In genomic region chr22:39214383-39215069, GRCh38 we compare ENCODE assay signal across 7 cellular contexts. TPM values are rescaled to one million over a fixed set of nuclear protein-coding genes. Genes with fewer than 3 reads are reported as not detected.
A peak's percentile ranks its signal among the peaks of the same experiment; 100 is the strongest.
DNase-seq lines count a peak whose midpoint lies in the region; ATAC-seq and TF ChIP-seq lines count a peak whose summit lies in the region.

No MANE protein-coding gene starts in this region.

- H3K9me2 ChIP-seq in GM23248 (ENCODE audit: insufficient read depth): no peaks in the 10 kb centered on the region

- 73 to 74% methylated on average over 8 of the region's 8 CpGs for WGBS in GM23248 (ENCODE audit: low coverage in 1 of 2, low lambda C conversion rate in 2 of 2, missing lambda C conversion rate in 2 of 2), 2 experiments
- WGBS in prostate gland: 33% methylated on average over 8 of the region's 8 CpGs

- intact Hi-C loops in prostate gland (cut with DNase I): no loop called here

- H3K27ac ChIP-seq in GM23248 (no peak overlapping the region), fibroblast of lung (ENCODE audit: insufficient read depth, low read length) (no peak overlapping the region), prostate gland (peak overlapping the region; percentile 36 to 41)

- no peak for TF ChIP-seq CTCF in fibroblast of lung (conservative IDR thresholded peaks at IDR 0.05 in 1 of 2, IDR thresholded peaks at IDR 0.05 in 1 of 2; ENCODE audit: low read depth in 1 of 2, low read length in 2 of 2)
- TF ChIP-seq CTCF in prostate gland (IDR thresholded peaks at IDR 0.05): no peak

- H3K9me3 ChIP-seq in GM23248 (ENCODE audit: low read depth) (no peaks in the 10 kb centered on the region), fibroblast of lung (ENCODE audit: control insufficient read depth, insufficient read depth, low read depth, low read length) (no peaks in the 10 kb centered on the region), prostate gland (no peaks in the 10 kb centered on the region)

- no peak overlapping the region for H3K4me2 ChIP-seq in GM23248 (ENCODE audit: unreplicated experiment)
- peak overlapping the region; percentile 25 for H3K4me2 ChIP-seq in fibroblast of lung (ENCODE audit: extremely low read depth, insufficient read depth, low read length)

- no peaks in the 10 kb centered on the region for H3K27me3 ChIP-seq in GM23248 (replicated peaks; ENCODE audit: insufficient read depth)
- no peaks in the 10 kb centered on the region for H3K27me3 ChIP-seq in fibroblast of lung (ENCODE audit: control insufficient read depth, insufficient read depth, low read length)
- H3K27me3 ChIP-seq in prostate gland (replicated peaks; ENCODE audit: insufficient read depth): no peaks in the 10 kb centered on the region

- no peak overlapping the region for H3K9ac ChIP-seq in GM23248
- no peak overlapping the region for H3K9ac ChIP-seq in fibroblast of lung (ENCODE audit: insufficient read depth, low read length)

- peak; percentile 42 for DNase-seq in GM23248
- peak; percentile 12 to 54 for DNase-seq in NCI-H526 (lab: John Stamatoyannopoulos, UW)
- peak in 1 of 2 donors; percentile 67 for DNase-seq in fibroblast of lung (ENCODE audit: low read depth in 2 of 2)
- DNase-seq in prostate gland (ENCODE audit: low spot score): peak; percentile 32
- DNase-seq in KBM-7: no peak
- no peak for DNase-seq in GF-D8 (lab: John Stamatoyannopoulos, UW)

- H3K79me2 ChIP-seq in GM23248 (ENCODE audit: insufficient read depth) (no peaks in the 10 kb centered on the region), fibroblast of lung (ENCODE audit: control insufficient read depth, insufficient read depth, low read length) (no peaks in the 10 kb centered on the region)

- H3F3A ChIP-seq in GM23248 (ENCODE audit: insufficient read depth): no peaks in the 10 kb centered on the region

- no peaks in the 10 kb centered on the region for H4K20me1 ChIP-seq in GM23248 (ENCODE audit: insufficient read depth)
- no peaks in the 10 kb centered on the region for H4K20me1 ChIP-seq in fibroblast of lung (ENCODE audit: control insufficient read depth, extremely low read depth, insufficient read depth, low read length)

- no peak for TF ChIP-seq POLR2A in prostate gland (IDR thresholded peaks at IDR 0.05)

- no peaks in the 10 kb centered on the region; the same call in 1 of the 2 replicates for H3K4me1 ChIP-seq in GM23248 (ENCODE audit: insufficient read depth)
- peaks cover 5% of the 10 kb centered on the region for H3K4me1 ChIP-seq in fibroblast of lung (ENCODE audit: control insufficient read depth, extremely low read depth, insufficient read depth, low read length)
- H3K4me1 ChIP-seq in prostate gland (replicated peaks): no peaks in the 10 kb centered on the region

- in situ Hi-C loops in GM23248 (cut with MboI): no loop called here
- in situ Hi-C loops in KBM-7 (cut with MboI; ENCODE audit: low pct_unique_long_range_greater_than_20kb, low sequenced_read_pairs): no loop called here

- H3K36me3 ChIP-seq in GM23248 (ENCODE audit: low read depth) (no peaks in the 10 kb centered on the region), fibroblast of lung (ENCODE audit: control insufficient read depth, insufficient read depth, low read length) (no peaks in the 10 kb centered on the region), prostate gland (no peaks in the 10 kb centered on the region)

- no peak for ATAC-seq in GM21737 (IDR thresholded peaks at IDR 0.05; ENCODE audit: unreplicated experiment)

- H2AFZ ChIP-seq in GM23248 (no peak overlapping the region), fibroblast of lung (ENCODE audit: low read length) (no peak overlapping the region)

- H3K4me3 ChIP-seq in GM23248 (no peak overlapping the region), fibroblast of lung (replicated peaks in 1 of 4; ENCODE audit: control extremely low read depth in 1 of 4, insufficient read depth in 1 of 4, low read depth in 3 of 4, low read length in 4 of 4) (no peak overlapping the region), prostate gland (no peak overlapping the region)

RNA-seq across cellular contexts. Expression of gene PDGFB, which starts 30.3 kb away (rescaled TPM):
- not detected in 2 replicates for total RNA-seq in GM23248 (2014; rRNA removed; shearing (Covaris generic))
- polyA plus RNA-seq in GM23248 (2016; fragmentation: Nextera tagmentation; extraction: Ambion mirVana): 0.14 and 0.49 TPM in 2 replicates
- total RNA-seq in fibroblast of lung: under 0.01 TPM in 1 of 2 replicates, not detected in the other
- polyA plus RNA-seq in fibroblast of lung: 0.03 and 0.50 TPM in 2 replicates
- 0.03 and 0.68 TPM in 2 replicates for polyA plus RNA-seq in fibroblast of lung (2012)
- polyA minus RNA-seq in fibroblast of lung (ENCODE audit: low replicate concordance): 1.3 TPM in 1 of 2 replicates, not detected in the other
- 10 to 100 TPM in 1 of 2 donors, 1 to 10 TPM in 1; 9.9 to 16.4 TPM for total RNA-seq in prostate gland

Comparison
In these comparisons a context has a peak if more than half of its experiments do, and no peak if none do; other contexts are left out.
1. DNase-seq: peak in GM23248 (single experiment), NCI-H526 (2 of 2) and prostate gland (single experiment); none in KBM-7 (single experiment) and GF-D8 (single experiment).
2. H3K27ac ChIP-seq: peak in prostate gland (2 of 2); none in GM23248 (single experiment) and fibroblast of lung (single experiment).
3. RNA of gene PDGFB, which starts 30.3 kb away (total RNA-seq): 9.9 to 16.4 TPM in prostate gland; not detected in GM23248 and under 0.01 TPM in fibroblast of lung; every median in the first group is over 10 times any median in the second.